Comparison of ENCODE assay signal across 8 cellular contexts in the genomic region with DNA sequence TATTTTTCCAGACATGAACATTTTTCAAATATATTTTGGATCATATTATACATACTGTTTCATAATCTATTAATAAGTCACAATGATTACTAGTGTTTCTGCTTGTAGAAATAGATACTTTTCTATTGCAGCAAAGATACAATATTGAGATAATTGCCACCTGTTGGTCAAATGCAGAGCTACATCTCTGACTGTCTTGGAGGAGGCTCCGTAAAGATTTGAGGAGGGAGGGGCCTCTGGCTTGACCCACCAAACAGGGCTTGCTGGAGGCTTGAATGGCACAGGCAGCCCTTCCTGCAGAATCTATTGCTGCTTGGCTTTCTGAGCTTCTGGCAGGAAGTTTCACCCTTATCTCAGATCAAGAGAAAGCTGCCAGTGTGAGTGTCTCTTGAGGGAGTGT.
DNase-seq lines count a peak whose midpoint lies in the region; ATAC-seq, FAIRE-seq and TF ChIP-seq lines count a peak whose summit lies in the region.

No MANE protein-coding gene starts in this region.

- no peak for TF ChIP-seq EP300 in K562 (IDR thresholded peaks at IDR 0.05; ENCODE audit: low read length)

- TF ChIP-seq CTCF in A673 (conservative IDR thresholded peaks at IDR 0.05; ENCODE audit: low read depth, low read length) (peak; percentile 63), PC-3 (conservative IDR thresholded peaks at IDR 0.05; ENCODE audit: low read depth, low read length) (peak; percentile 60), K562 (IDR thresholded peaks at IDR 0.05 in 2 of 3, conservative IDR thresholded peaks at IDR 0.05 in 1 of 3; ENCODE audit: insufficient read depth in 2 of 3, low read depth in 1 of 3, low read length in 3 of 3) (peak in 2 of 3 experiments; percentile 30 to 33; a peak in 3 of 6 replicates), kidney (IDR thresholded peaks at IDR 0.05; ENCODE audit: borderline replicate concordance, extremely low read depth, insufficient read depth) (peak; percentile 25)

- intact Hi-C loops in A673 (cut with micrococcal nuclease; ENCODE audit: unreplicated experiment) (no loop called here), PC-3 (cut with micrococcal nuclease) (loop anchor here (5.0 kb wide), 2 partner anchors 142 to 162 kb away; partner anchors contain the start of gene ARMCX6), K562 (cut with micrococcal nuclease) (no loop called here), kidney (cut with DNase I) (no loop called here)

- H2AFZ ChIP-seq in PC-3 (ENCODE audit: low read length) = no peak overlapping the region
- H2AFZ ChIP-seq in K562 (ENCODE audit: low read depth, low read length) = no peak overlapping the region

- peak overlapping the region; percentile 60; the same call in 1 of the 2 replicates for H3K4me2 ChIP-seq in PC-3 (ENCODE audit: low read length)
- H3K4me2 ChIP-seq in K562 (ENCODE audit: insufficient read depth, low read length) = no peak overlapping the region

- H3K36me3 ChIP-seq in A673 (ENCODE audit: insufficient read depth, low read length, poor library complexity, severe bottlenecking) (no peaks in the 10 kb centered on the region), PC-3 (ENCODE audit: low read depth, low read length) (no peaks in the 10 kb centered on the region), K562 (ENCODE audit: control insufficient read depth, insufficient read depth, low read length) (no peaks in the 10 kb centered on the region), kidney (ENCODE audit: control insufficient read depth in 1 of 2, insufficient read depth in 2 of 2, low read length in 2 of 2) (no peaks in the 10 kb centered on the region)

- no peaks in the 10 kb centered on the region for H3K9me3 Mint-ChIP-seq in stimulated activated naive CD8-positive, alpha-beta T cell treated with anti-CD3 and anti-CD28 coated beads, Interleukin-15, amount 100 ng/mL, for 72 hours

- H3K4me1 ChIP-seq in A673 (ENCODE audit: insufficient read depth, low read length, poor library complexity, severe bottlenecking) (no peaks in the 10 kb centered on the region), PC-3 (ENCODE audit: insufficient read depth, low read length) (no peaks in the 10 kb centered on the region), K562 (replicated peaks in 1 of 2; ENCODE audit: control insufficient read depth in 2 of 2, insufficient read depth in 2 of 2, low read length in 2 of 2) (no peaks in the 10 kb centered on the region), kidney (ENCODE audit: control insufficient read depth in 1 of 2, insufficient read depth in 1 of 2, low read depth in 1 of 2, low read length in 2 of 2) (no peaks in the 10 kb centered on the region)

- H3K27ac ChIP-seq in A673 (ENCODE audit: low read depth, low read length, poor library complexity, severe bottlenecking) = no peak overlapping the region
- no peak overlapping the region for H3K27ac ChIP-seq in PC-3 (ENCODE audit: low read length)
- no peak overlapping the region for H3K27ac ChIP-seq in K562 (ENCODE audit: extremely low read depth, low read depth, low read length)
- no peak overlapping the region for H3K27ac ChIP-seq in kidney (ENCODE audit: low read depth in 2 of 2, low read length in 2 of 2)

- ATAC-seq in HG02870 (IDR thresholded peaks at IDR 0.05; ENCODE audit: unreplicated experiment) (peak; percentile 94), PC-3 (peak; percentile 83), K562 (peak; percentile 79)
- ATAC-seq in stimulated activated naive CD8-positive, alpha-beta T cell treated with anti-CD3 and anti-CD28 coated beads, Interleukin-15, amount 100 ng/mL, for 72 hours = peak; percentile 68

- H3K9me2 ChIP-seq in PC-3 (replicated peaks; ENCODE audit: low read length) = no peaks in the 10 kb centered on the region

- FAIRE-seq in GM12891 (lab: Jason Lieb, UNC) (peak; percentile 92), K562 (lab: Jason Lieb, UNC) (no peak), kidney (lab: Jason Lieb, UNC) (peak; percentile 70)

- no TSS peak for BruUV-seq in A673 (replicated peaks; lab: Mats Ljungman, UMichigan)
- no TSS peak for BruUV-seq in PC-3 (replicated peaks; lab: Mats Ljungman, UMichigan)
- BruUV-seq in K562 (replicated peaks; lab: Mats Ljungman, UMichigan) = no TSS peak

- H4K20me1 ChIP-seq in PC-3 (ENCODE audit: low read length) = no peaks in the 10 kb centered on the region
- no peaks in the 10 kb centered on the region for H4K20me1 ChIP-seq in K562 (replicated peaks; ENCODE audit: control insufficient read depth, insufficient read depth, low read length)

- H3F3A ChIP-seq in PC-3 (ENCODE audit: low read length, unreplicated experiment) = no peaks in the 10 kb centered on the region

- peak; percentile 57 for DNase-seq in A673 (ENCODE audit: low spot score)
- peak; percentile 1 for DNase-seq in GM12891 (ENCODE audit: insufficient read length, low spot score)
- peak; percentile 65 for DNase-seq in PC-3
- DNase-seq in K562 (ENCODE audit: extremely low read depth in 1 of 4, low spot score in 3 of 4) = peak; percentile 5 to 32 (median 17)
- no peak for DNase-seq in kidney
- DNase-seq in stimulated activated naive CD8-positive, alpha-beta T cell treated with anti-CD3 and anti-CD28 coated beads, Interleukin-15, amount 100 ng/mL, for 72 hours = peak; percentile 9 to 17
- DNase-seq in COLO829 (ENCODE audit: low spot score) = no peak

- POLR2A ChIA-PET in A673 (lab: Charles Lee; ENCODE audit: low non-redundant PET) = no interaction called here
- POLR2A ChIA-PET in PC-3 (lab: Charles Lee; ENCODE audit: unreplicated experiment) = no interaction called here
- POLR2A ChIA-PET in K562 (lab: Yijun Ruan, JAX) = interaction anchor here (0.5 kb wide), 1 partner anchor 63 kb away, joined by 3 read pairs; no protein-coding TSS in a partner anchor

- H3K27ac Mint-ChIP-seq in stimulated activated naive CD8-positive, alpha-beta T cell treated with anti-CD3 and anti-CD28 coated beads, Interleukin-15, amount 100 ng/mL, for 72 hours = no peak overlapping the region

- 0% methylated on average over 1 of the region's 1 CpG for WGBS in K562 (ENCODE audit: insufficient coverage, low coverage, missing lambda C conversion rate)

- in situ Hi-C loops in K562 (cut with MboI) = no loop called here

- no peak overlapping the region for H3K4me3 ChIP-seq in A673 (ENCODE audit: low read depth, low read length, poor library complexity, severe bottlenecking)
- H3K4me3 ChIP-seq in PC-3 (ENCODE audit: low read length) = no peak overlapping the region
- H3K4me3 ChIP-seq in K562 = no peak overlapping the region
- H3K4me3 ChIP-seq in kidney (ENCODE audit: low read length in 2 of 2) = no peak overlapping the region

- H3K79me2 ChIP-seq in PC-3 (ENCODE audit: low read length) = no peaks in the 10 kb centered on the region
- no peaks in the 10 kb centered on the region for H3K79me2 ChIP-seq in K562 (ENCODE audit: control insufficient read depth, insufficient read depth, low read length)

- H3K27me3 Mint-ChIP-seq in stimulated activated naive CD8-positive, alpha-beta T cell treated with anti-CD3 and anti-CD28 coated beads, Interleukin-15, amount 100 ng/mL, for 72 hours = no peaks in the 10 kb centered on the region

- no peak for TF ChIP-seq RAD21 in K562 (CRISPR knock-in tag; conservative IDR thresholded peaks at IDR 0.05 in 1 of 2, IDR thresholded peaks at IDR 0.05 in 1 of 2)

- no peaks in the 10 kb centered on the region for H3K9me1 ChIP-seq in K562 (ENCODE audit: control insufficient read depth, insufficient read depth, low read length)

- H3K9me3 ChIP-seq in A673 (ENCODE audit: low read depth, low read length, poor library complexity, severe bottlenecking) (no peaks in the 10 kb centered on the region), PC-3 (ENCODE audit: low read length) (no peaks in the 10 kb centered on the region), K562 (replicated peaks; ENCODE audit: control insufficient read depth, insufficient read depth, low read depth, low read length) (no peaks in the 10 kb centered on the region), kidney (ENCODE audit: control insufficient read depth in 1 of 2, low read length in 2 of 2) (no peaks in the 10 kb centered on the region)

- CTCF ChIA-PET in A673 (lab: Charles Lee) (interaction anchor here (0.6 kb wide), 2 partner anchors 9 to 204 kb away, joined by 3 read pairs; no protein-coding TSS in a partner anchor), PC-3 (lab: Charles Lee) (interaction anchor here (0.6 kb wide), 1 partner anchor 40 kb away, joined by 4 read pairs; no protein-coding TSS in a partner anchor), K562 (lab: Yijun Ruan, JAX; ENCODE audit: low intra/inter-chr PET ratio) (no interaction called here)

- H3K27me3 ChIP-seq in A673 (replicated peaks; ENCODE audit: insufficient read depth, low read depth, low read length, poor library complexity) (no peaks in the 10 kb centered on the region), PC-3 (ENCODE audit: low read length) (no peaks in the 10 kb centered on the region), K562 (ENCODE audit: control insufficient read depth in 2 of 2, insufficient read depth in 2 of 2, low read length in 2 of 2) (no peaks in the 10 kb centered on the region)

- H3K4me3 Mint-ChIP-seq in stimulated activated naive CD8-positive, alpha-beta T cell treated with anti-CD3 and anti-CD28 coated beads, Interleukin-15, amount 100 ng/mL, for 72 hours = no peak overlapping the region

- no peak for TF ChIP-seq POLR2A in GM12891 (IDR thresholded peaks at IDR 0.05; ENCODE audit: low read depth, low read length)
- no peak for TF ChIP-seq POLR2A in K562 (conservative IDR thresholded peaks at IDR 0.05)

- no peaks in the 10 kb centered on the region for H3K4me1 Mint-ChIP-seq in stimulated activated naive CD8-positive, alpha-beta T cell treated with anti-CD3 and anti-CD28 coated beads, Interleukin-15, amount 100 ng/mL, for 72 hours

- H3K9ac ChIP-seq in PC-3 (ENCODE audit: low read length) = no peak overlapping the region
- no peak overlapping the region for H3K9ac ChIP-seq in K562 (ENCODE audit: insufficient read depth in 1 of 2, low read depth in 2 of 2, low read length in 2 of 2)
- no peak overlapping the region for H3K9ac ChIP-seq in kidney (ENCODE audit: low read length in 2 of 2)

TF ChIP-seq in GM12891, 5 proteins besides CTCF, POLR2A, EP300 and RAD21:
- no peak for TF ChIP-seq TAF1 (IDR thresholded peaks at IDR 0.05; ENCODE audit: low read depth, low read length)
- no peak for TF ChIP-seq POLR2AphosphoS5 (IDR thresholded peaks at IDR 0.05; ENCODE audit: low read depth, low read length)
- TF ChIP-seq SPI1 (IDR thresholded peaks at IDR 0.05; ENCODE audit: low read depth, low read length) = no peak
- TF ChIP-seq PAX5 (IDR thresholded peaks at IDR 0.05; ENCODE audit: insufficient read depth, low read length, severe bottlenecking) = no peak
- TF ChIP-seq POU2F2 (IDR thresholded peaks at IDR 0.05; ENCODE audit: low read depth, low read length) = no peak

TF ChIP-seq in K562, 482 proteins besides CTCF, POLR2A, EP300 and RAD21 (continues in another document):
- TF ChIP-seq TAF1 (IDR thresholded peaks at IDR 0.05; ENCODE audit: control insufficient read depth, extremely low read depth, insufficient read depth, low read length, severe bottlenecking) = no peak

Comparison
In these comparisons a context has a peak if more than half of its experiments do, and no peak if none do; other contexts are left out.
1. DNase-seq: peak in A673 (single experiment), GM12891 (single experiment), PC-3 (single experiment), K562 (4 of 4) and stimulated activated naive CD8-positive, alpha-beta T cell treated with anti-CD3 and anti-CD28 coated beads, Interleukin-15, amount 100 ng/mL, for 72 hours (2 of 2); none in kidney (single experiment) and COLO829 (single experiment).
2. Peak in every context shown above with its lines, with median percentiles within 50 percentile points of each other: CTCF ChIP-seq and ATAC-seq.